Comparison of ENCODE assay signal across 8 cellular contexts in the genomic region with DNA sequence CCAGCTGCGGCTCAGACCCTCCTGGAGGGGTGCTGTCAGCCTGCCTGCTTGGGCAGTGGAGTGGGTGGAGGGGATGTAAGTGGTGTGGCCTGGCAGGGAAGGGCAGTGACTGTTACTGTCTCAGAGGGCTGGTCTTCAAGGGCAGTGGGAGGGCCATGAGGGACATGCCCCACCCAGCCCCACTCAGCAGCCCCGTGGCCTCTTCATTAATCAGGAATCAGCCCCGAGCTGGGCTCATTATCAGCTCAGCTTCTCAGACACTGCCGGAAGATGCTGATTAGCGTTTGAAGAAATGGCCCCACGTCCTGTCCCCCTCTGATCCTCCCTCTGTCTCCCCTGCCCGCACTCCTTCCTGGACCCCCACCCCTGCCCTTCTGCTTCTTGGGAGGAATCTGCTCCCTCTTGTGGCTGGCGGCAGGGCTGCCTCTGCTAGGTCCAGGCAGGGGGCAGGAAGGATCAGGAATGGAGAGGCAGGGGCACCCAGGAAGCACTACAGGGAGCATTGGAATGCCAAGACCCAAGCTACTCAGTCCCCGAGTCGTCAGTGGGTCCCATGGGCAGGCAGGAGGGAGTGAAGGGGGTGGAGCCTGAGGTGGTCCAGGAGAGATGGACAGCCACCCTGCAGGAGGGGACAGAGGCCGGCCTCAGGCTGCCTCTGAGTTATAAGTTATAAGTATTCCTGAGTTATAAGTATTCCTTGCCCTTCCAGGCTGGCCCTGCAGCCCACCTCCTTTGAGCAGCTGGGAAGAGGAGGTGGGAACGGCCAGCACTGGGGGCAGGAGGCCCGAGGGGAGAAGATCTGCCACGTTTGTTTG. TPM values are rescaled to one million over a fixed set of nuclear protein-coding genes. Genes with fewer than 3 reads are reported as not detected.
DNase-seq lines count a peak whose midpoint lies in the region; ATAC-seq, FAIRE-seq and TF ChIP-seq lines count a peak whose summit lies in the region.

No MANE protein-coding gene starts in this region.

- intact Hi-C loops in Panc1 (cut with micrococcal nuclease; ENCODE audit: unreplicated experiment) (no loop called here), esophagus squamous epithelium (cut with DNase I) (loop anchor here (5.0 kb wide), 1 partner anchor 44 kb away; no protein-coding TSS in a partner anchor), pancreas (cut with DNase I) (no loop called here)

- H3K36me3 ChIP-seq in GM23338 (ENCODE audit: insufficient read depth) (no peaks in the 10 kb centered on the region), Panc1 (ENCODE audit: control insufficient read depth, insufficient read depth, low read length) (no peaks in the 10 kb centered on the region), esophagus squamous epithelium (no peaks in the 10 kb centered on the region), pancreas (no peaks in the 10 kb centered on the region)

- peak overlapping the region; percentile 79 for H3K4me2 ChIP-seq in GM23338

- POLR2A ChIA-PET in Panc1 (lab: Charles Lee) = no interaction called here

- no peaks in the 10 kb centered on the region for H3K79me2 ChIP-seq in GM23338 (replicated peaks; ENCODE audit: insufficient read depth)

- CTCF ChIA-PET in Panc1 (lab: Charles Lee) = interaction anchor here (0.6 to 2.9 kb wide), 10 partner anchors 8 to 123 kb away, joined by 3 to 12 read pairs (median 6); partner anchors contain the start of gene GMPPA

- H2AFZ ChIP-seq in GM23338 = peak overlapping the region; percentile 18; the same call in 1 of the 2 replicates

- H3K27me3 ChIP-seq in GM23338 (ENCODE audit: insufficient read depth) (peaks cover 32% of the 10 kb centered on the region), Panc1 (ENCODE audit: control insufficient read depth, insufficient read depth, low read length) (no peaks in the 10 kb centered on the region), esophagus squamous epithelium (peaks cover 5 to 100% (median 7%) of the 10 kb centered on the region in 4 donors), pancreas (peaks cover 0 to 19% (median 0%) of the 10 kb centered on the region in 4 donors)

- H3K36me3 Mint-ChIP-seq in GM23338 (ENCODE audit: low read depth) = no peaks in the 10 kb centered on the region; the same call in 2 of the 3 replicates

- no peaks in the 10 kb centered on the region for H4K20me1 ChIP-seq in GM23338 (replicated peaks; ENCODE audit: insufficient read depth)

- H3K27ac ChIP-seq in GM23338 (ENCODE audit: low read depth) (peak overlapping the region; percentile 69), Panc1 (ENCODE audit: low read length) (no peak overlapping the region), esophagus squamous epithelium (peak overlapping the region in 2 of 4 donors; percentile 45 to 58), pancreas (no peak overlapping the region)

- ATAC-seq in GM23338 (peak; percentile 67), Panc1 (peak; percentile 77), pancreas (peak; percentile 66 to 84 (median 70)), GM21423 (IDR thresholded peaks at IDR 0.05; ENCODE audit: unreplicated experiment) (no peak)

- H3F3A ChIP-seq in GM23338 (replicated peaks; ENCODE audit: low read depth) = peaks cover 22% of the 10 kb centered on the region

- in situ Hi-C loops in Panc1 (cut with HindIII; ENCODE audit: low pct_unique_long_range_greater_than_20kb, low sequenced_read_pairs) = no loop called here

- H3K4me3 ChIP-seq in GM23338 (peak overlapping the region; percentile 64; the same call in 1 of the 2 replicates), Panc1 (ENCODE audit: low read depth in 2 of 2, low read length in 2 of 2) (no peak overlapping the region), esophagus squamous epithelium (no peak overlapping the region), pancreas (no peak overlapping the region)

- TF ChIP-seq CTCF in GM23338 (conservative IDR thresholded peaks at IDR 0.05; ENCODE audit: low read depth in 2 of 2) (peak; percentile 81 to 96), Panc1 (IDR thresholded peaks at IDR 0.05) (peak; percentile 88), esophagus squamous epithelium (IDR thresholded peaks at IDR 0.05) (peak in 4 of 6 experiments; percentile 42 to 53 (median 44)), pancreas (IDR thresholded peaks at IDR 0.05) (peak in 3 of 4 donors; percentile 21 to 31 (median 23))

- H3K9me3 ChIP-seq in Panc1 (ENCODE audit: control insufficient read depth, insufficient read depth, low read depth, low read length) (no peaks in the 10 kb centered on the region), esophagus squamous epithelium (no peaks in the 10 kb centered on the region), pancreas (no peaks in the 10 kb centered on the region)

- H3K4me1 Mint-ChIP-seq in GM23338 = peaks cover 73% of the 10 kb centered on the region

- H3K27ac Mint-ChIP-seq in GM23338 = peak overlapping the region; percentile 68; the same call in 1 of the 2 replicates

- H3K9me2 ChIP-seq in GM23338 (ENCODE audit: insufficient read depth) = no peaks in the 10 kb centered on the region

- DNase-seq in AG20443 (ENCODE audit: low spot score) (peak; percentile 86), GM23338 (ENCODE audit: low spot score) (peak; percentile 88), Panc1 (ENCODE audit: low read depth, low spot score) (no peak), esophagus squamous epithelium (lab: John Stamatoyannopoulos, UW) (no peak), pancreas (peak in 2 of 6 donors; percentile 46 to 68), amniotic stem cell (lab: John Stamatoyannopoulos, UW) (no peak), NCI-H1436 (lab: John Stamatoyannopoulos, UW) (no peak)

- peaks cover 28% of the 10 kb centered on the region for H3K27me3 Mint-ChIP-seq in GM23338 (ENCODE audit: insufficient read depth, low read depth, poor library complexity)

- WGBS in esophagus squamous epithelium, 2 donors = 16 to 26% methylated on average over 9 to 12 of the region's 14 CpGs
- 12 to 14% methylated on average over 14 of the region's 14 CpGs for WGBS in pancreas, 2 donors

- peak overlapping the region; percentile 60 for H3K4me3 Mint-ChIP-seq in GM23338

- BruUV-seq in Panc1 (replicated peaks; lab: Mats Ljungman, UMichigan) = no TSS peak

- H3K4me1 ChIP-seq in GM23338 (ENCODE audit: insufficient read depth) (peaks cover 28% of the 10 kb centered on the region), Panc1 (ENCODE audit: control insufficient read depth, insufficient read depth, low read length) (peaks cover 10% of the 10 kb centered on the region), esophagus squamous epithelium (peaks cover 17 to 30% (median 21%) of the 10 kb centered on the region in 3 donors), pancreas (no peaks in the 10 kb centered on the region)

- TF ChIP-seq POLR2A in esophagus squamous epithelium (IDR thresholded peaks at IDR 0.05) = no peak

- FAIRE-seq in pancreas (lab: Jason Lieb, UNC) = no peak

- no peaks in the 10 kb centered on the region for H3K9me3 Mint-ChIP-seq in GM23338

TF ChIP-seq in GM23338, 12 proteins besides CTCF, POLR2A, EP300 and RAD21:
- no peak for TF ChIP-seq ZNF114 (CRISPR knock-in tag; IDR thresholded peaks at IDR 0.05)
- TF ChIP-seq, protein P1, sequence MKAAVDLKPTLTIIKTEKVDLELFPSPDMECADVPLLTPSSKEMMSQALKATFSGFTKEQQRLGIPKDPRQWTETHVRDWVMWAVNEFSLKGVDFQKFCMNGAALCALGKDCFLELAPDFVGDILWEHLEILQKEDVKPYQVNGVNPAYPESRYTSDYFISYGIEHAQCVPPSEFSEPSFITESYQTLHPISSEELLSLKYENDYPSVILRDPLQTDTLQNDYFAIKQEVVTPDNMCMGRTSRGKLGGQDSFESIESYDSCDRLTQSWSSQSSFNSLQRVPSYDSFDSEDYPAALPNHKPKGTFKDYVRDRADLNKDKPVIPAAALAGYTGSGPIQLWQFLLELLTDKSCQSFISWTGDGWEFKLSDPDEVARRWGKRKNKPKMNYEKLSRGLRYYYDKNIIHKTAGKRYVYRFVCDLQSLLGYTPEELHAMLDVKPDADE (IDR thresholded peaks at IDR 0.05) = peak; percentile 38; the same call in 1 of the 2 replicates

RNA-seq across cellular contexts. Expression of gene ASIC4, which starts 7.0 kb away (rescaled TPM):
- total RNA-seq in GM23338 (2014; rRNA removed; shearing (Covaris generic)) = 3.6 TPM in 1 of 2 replicates, not detected in the other
- polyA plus RNA-seq in GM23338 (2016; fragmentation: Nextera tagmentation; extraction: Ambion mirVana) (0.13 and 0.40 TPM in 2 replicates), pancreas (under 1 TPM; 0.27 to 0.38 TPM)
- total RNA-seq in Panc1 (2021; ENCODE audit: unreplicated experiment) (0.21 TPM), esophagus squamous epithelium (not detected), pancreas (under 1 TPM in 2 of 6 donors, not detected in 4; 0.04 to 0.09 TPM)
- not detected for polyA plus RNA-seq in Panc1 (2012; ENCODE audit: insufficient read length)

RNA-seq across cellular contexts. Expression of gene CHPF, which starts 22.3 kb away (rescaled TPM):
- total RNA-seq in GM23338 (2014; rRNA removed; shearing (Covaris generic)) = 232 and 252 TPM in 2 replicates
- polyA plus RNA-seq in GM23338 (2016; fragmentation: Nextera tagmentation; extraction: Ambion mirVana) (34.4 and 36.5 TPM in 2 replicates), pancreas (10 to 100 TPM; 63.4 to 83.3 TPM)
- total RNA-seq in Panc1 (2021; ENCODE audit: unreplicated experiment) (17.5 TPM), esophagus squamous epithelium (10 to 100 TPM; 40.4 to 56.6 (median 52.6) TPM), pancreas (100 to 1,000 TPM in 1 of 6 donors, 10 to 100 TPM in 5; 55.1 to 105 (median 68.5) TPM)
- 30.7 TPM for polyA plus RNA-seq in Panc1 (2012; ENCODE audit: insufficient read length)

RNA-seq across cellular contexts. Expression of gene TMEM198, which starts 22.6 kb away (rescaled TPM):
- 13.7 and 25.6 TPM in 2 replicates for total RNA-seq in GM23338 (2014; rRNA removed; shearing (Covaris generic))
- polyA plus RNA-seq in GM23338 (2016; fragmentation: Nextera tagmentation; extraction: Ambion mirVana) (5.6 TPM in 2 replicates), pancreas (10 to 100 TPM in 1 of 2 donors, 1 to 10 TPM in 1; 9.0 to 13.3 TPM)
- total RNA-seq in Panc1 (2021; ENCODE audit: unreplicated experiment) (2.3 TPM), esophagus squamous epithelium (under 1 TPM; 0.62 to 0.87 (median 0.78) TPM), pancreas (1 to 10 TPM; 2.6 to 7.1 (median 5.1) TPM)
- 3.5 TPM for polyA plus RNA-seq in Panc1 (2012; ENCODE audit: insufficient read length)

RNA-seq across cellular contexts. Expression of gene GMPPA, which starts 22.6 kb away (rescaled TPM):
- 33.8 and 37.3 TPM in 2 replicates for total RNA-seq in GM23338 (2014; rRNA removed; shearing (Covaris generic))
- 25.2 and 27.0 TPM in 2 replicates for polyA plus RNA-seq in GM23338 (2016; fragmentation: Nextera tagmentation; extraction: Ambion mirVana)
- total RNA-seq in Panc1 (2021; ENCODE audit: unreplicated experiment) = 66.2 TPM
- 91.4 TPM for polyA plus RNA-seq in Panc1 (2012; ENCODE audit: insufficient read length)
- total RNA-seq in esophagus squamous epithelium = 10 to 100 TPM; 18.1 to 31.1 (median 26.4) TPM
- total RNA-seq in pancreas = 10 to 100 TPM; 24.4 to 40.6 (median 33.6) TPM
- 10 to 100 TPM; 88.7 to 90.8 TPM for polyA plus RNA-seq in pancreas

RNA-seq across cellular contexts. Expression of gene OBSL1, which starts 50.1 kb away (rescaled TPM):
- 164 and 207 TPM in 2 replicates for total RNA-seq in GM23338 (2014; rRNA removed; shearing (Covaris generic))
- polyA plus RNA-seq in GM23338 (2016; fragmentation: Nextera tagmentation; extraction: Ambion mirVana) = 94.9 and 102 TPM in 2 replicates
- 25.5 TPM for total RNA-seq in Panc1 (2021; ENCODE audit: unreplicated experiment)
- 53.9 TPM for polyA plus RNA-seq in Panc1 (2012; ENCODE audit: insufficient read length)
- total RNA-seq in esophagus squamous epithelium = 10 to 100 TPM in 3 of 4 donors, 1 to 10 TPM in 1; 7.0 to 38.9 (median 16.0) TPM
- total RNA-seq in pancreas = 10 to 100 TPM; 54.7 to 94.5 (median 68.2) TPM
- 100 to 1,000 TPM; 270 to 332 TPM for polyA plus RNA-seq in pancreas

Comparison
In these comparisons a context has a peak if more than half of its experiments do, and no peak if none do; other contexts are left out.
1. DNase-seq: peak in AG20443 (single experiment) and GM23338 (single experiment); none in Panc1 (single experiment), esophagus squamous epithelium (single experiment), amniotic stem cell (single experiment) and NCI-H1436 (single experiment).
2. CTCF ChIP-seq: peak in every context shown above with its lines; median percentile 88 in GM23338; 88 in Panc1; 44 in esophagus squamous epithelium; 23 in pancreas.